In the genomic region with DNA sequence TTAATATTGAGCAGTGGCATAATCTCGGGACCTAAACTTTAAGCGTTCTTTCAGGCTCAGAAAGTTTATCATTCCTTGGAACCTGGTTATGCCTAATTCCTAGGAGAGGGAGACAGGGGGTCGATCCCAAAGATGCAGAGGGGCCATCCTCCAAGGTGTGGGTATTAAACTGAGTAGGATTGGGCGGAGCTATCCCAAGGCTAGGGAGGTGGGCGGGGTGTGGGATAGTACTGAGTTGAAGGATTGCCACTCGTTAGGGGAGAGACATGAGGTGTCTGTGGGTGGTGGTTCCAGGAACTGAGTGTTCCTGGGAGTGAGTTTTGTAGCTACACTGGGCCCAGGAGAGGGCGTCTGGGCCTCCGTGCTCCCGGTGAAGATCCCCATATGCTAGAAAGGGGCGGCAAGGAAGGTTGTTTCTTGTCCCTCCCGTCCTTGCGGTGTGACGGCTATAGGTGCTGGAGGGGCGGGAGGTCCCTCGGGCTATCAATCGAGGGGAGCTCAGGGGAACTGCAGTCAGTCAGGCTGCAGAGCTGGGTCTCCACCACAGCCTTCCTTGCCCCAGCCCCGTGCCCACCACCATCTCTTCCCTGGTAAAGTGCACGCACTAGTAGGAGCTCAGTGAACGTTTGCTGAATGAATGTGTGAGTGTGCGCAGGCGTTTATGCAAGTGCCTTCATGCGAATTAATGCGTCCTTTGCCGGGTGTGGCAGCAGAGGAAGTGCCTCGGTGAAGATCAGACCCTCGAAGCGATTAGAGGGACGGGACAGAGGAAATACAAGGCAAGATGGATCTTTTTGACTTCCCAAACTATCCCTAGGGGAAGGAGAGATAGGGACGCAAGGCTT, we compare ENCODE assay signal across 13 cellular contexts. TPM values are rescaled to one million over a fixed set of nuclear protein-coding genes. Genes with fewer than 3 reads are reported as not detected.
A peak's percentile ranks its signal among the peaks of the same experiment; 100 is the strongest.
DNase-seq lines count a peak whose midpoint lies in the region; ATAC-seq, FAIRE-seq and TF ChIP-seq lines count a peak whose summit lies in the region.
"Had no signal": no experiment of that assay in that cellular context is flagged by ENCODE, and none has a peak within 500 bp of the region (broad histone marks: within the 10 kb centered on the region; RNA-seq: fewer than 3 reads in every experiment).

No MANE protein-coding gene starts in this region.

- peak; percentile 8 for DNase-seq in activated naive CD4-positive, alpha-beta T cell treated with Interleukin-2 at 50 U/mL for 16 hours
- DNase-seq in activated naive CD4-positive, alpha-beta T cell treated with anti-CD3 and anti-CD28 coated beads, Interleukin-2, amount 50 U/mL, for 72 hours (ENCODE audit: low spot score in 2 of 2) = no peak
- DNase-seq in OCI-M1 (lab: John Stamatoyannopoulos, UW) (peak; percentile 86), endothelial cell of umbilical vein (ENCODE audit: low read depth, low spot score) (no peak), NCI-H446 treated with DMSO at 0.1 percent for 48 hours (lab: John Stamatoyannopoulos, UW) (no peak), kidney (no peak)
- peak in 1 of 2 donors; percentile 54 for DNase-seq in stimulated activated effector memory CD8-positive, alpha-beta T cell treated with anti-CD3 and anti-CD28 coated beads, Interleukin-12 subunit alpha, Interleukin-12 subunit beta, amount 100 ng/mL, for 72 hours (ENCODE audit: low spot score in 2 of 2)
- DNase-seq: small intestine; stimulated activated naive CD4-positive, alpha-beta T cell treated with Interleukin-2 at 50 U/mL for 16 hours had no signal

- no peak overlapping the region for H3K4me2 ChIP-seq in endothelial cell of umbilical vein (ENCODE audit: insufficient read depth, low read length)

- H3K9ac ChIP-seq in endothelial cell of umbilical vein (replicated peaks; ENCODE audit: extremely low read depth, insufficient read depth, low read length) = no peak overlapping the region
- no peak overlapping the region for H3K9ac ChIP-seq in kidney (ENCODE audit: low read length in 2 of 2)

- H3K36me3 ChIP-seq in endothelial cell of umbilical vein (ENCODE audit: control insufficient read depth in 2 of 2, extremely low read depth in 1 of 2, insufficient read depth in 2 of 2, low read length in 2 of 2) (no peaks in the 10 kb centered on the region), kidney (ENCODE audit: control insufficient read depth in 1 of 2, insufficient read depth in 2 of 2, low read length in 2 of 2) (no peaks in the 10 kb centered on the region)

- H3K9me3 ChIP-seq in endothelial cell of umbilical vein (replicated peaks; ENCODE audit: control insufficient read depth, insufficient read depth, low read length) (no peaks in the 10 kb centered on the region), kidney (ENCODE audit: control insufficient read depth in 1 of 2, low read length in 2 of 2) (no peaks in the 10 kb centered on the region)

- TF ChIP-seq CTCF in endothelial cell of umbilical vein (IDR thresholded peaks at IDR 0.05; ENCODE audit: extremely low read depth in 1 of 2, insufficient read depth in 1 of 2, low read depth in 1 of 2, low read length in 2 of 2) (no peak), kidney (IDR thresholded peaks at IDR 0.05; ENCODE audit: borderline replicate concordance, extremely low read depth, insufficient read depth) (no peak)

- H3K4me1 ChIP-seq in endothelial cell of umbilical vein (ENCODE audit: control insufficient read depth, extremely low read depth, insufficient read depth, low read length) = peaks cover 3% of the 10 kb centered on the region
- peaks cover 0 to 4% of the 10 kb centered on the region in 2 donors for H3K4me1 ChIP-seq in kidney (ENCODE audit: control insufficient read depth in 1 of 2, insufficient read depth in 1 of 2, low read depth in 1 of 2, low read length in 2 of 2)

- H3K9me3 Mint-ChIP-seq in activated naive CD4-positive, alpha-beta T cell treated with anti-CD3 and anti-CD28 coated beads, Interleukin-2, amount 50 U/mL, for 72 hours = no peaks in the 10 kb centered on the region
- no peaks in the 10 kb centered on the region for H3K9me3 Mint-ChIP-seq in stimulated activated effector memory CD8-positive, alpha-beta T cell treated with anti-CD3 and anti-CD28 coated beads, Interleukin-12 subunit alpha, Interleukin-12 subunit beta, amount 100 ng/mL, for 72 hours

- dilution Hi-C loops in endothelial cell of umbilical vein (cut with MboI; ENCODE audit: extremely low pct_ligation_motif_present, low sequenced_read_pairs) = no loop called here

- no peak overlapping the region for H3K27ac Mint-ChIP-seq in activated naive CD4-positive, alpha-beta T cell treated with anti-CD3 and anti-CD28 coated beads, Interleukin-2, amount 50 U/mL, for 72 hours
- H3K27ac Mint-ChIP-seq in stimulated activated effector memory CD8-positive, alpha-beta T cell treated with anti-CD3 and anti-CD28 coated beads, Interleukin-12 subunit alpha, Interleukin-12 subunit beta, amount 100 ng/mL, for 72 hours = no peak overlapping the region

- no peaks in the 10 kb centered on the region for H3K79me2 ChIP-seq in endothelial cell of umbilical vein (ENCODE audit: control insufficient read depth, insufficient read depth, low read length)

- no peaks in the 10 kb centered on the region for H4K20me1 ChIP-seq in endothelial cell of umbilical vein (replicated peaks; ENCODE audit: control insufficient read depth, extremely low read depth, insufficient read depth, low read length)

- H3K36me3 Mint-ChIP-seq in activated naive CD4-positive, alpha-beta T cell treated with anti-CD3 and anti-CD28 coated beads, Interleukin-2, amount 50 U/mL, for 72 hours = peaks cover 5 to 13% of the 10 kb centered on the region in 2 donors
- peaks cover 6% of the 10 kb centered on the region for H3K36me3 Mint-ChIP-seq in stimulated activated effector memory CD8-positive, alpha-beta T cell treated with anti-CD3 and anti-CD28 coated beads, Interleukin-12 subunit alpha, Interleukin-12 subunit beta, amount 100 ng/mL, for 72 hours

- no peak for ATAC-seq in activated naive CD4-positive, alpha-beta T cell treated with anti-CD3 and anti-CD28 coated beads, Interleukin-2, amount 50 U/mL, for 72 hours
- ATAC-seq in stimulated activated effector memory CD8-positive, alpha-beta T cell treated with anti-CD3 and anti-CD28 coated beads, Interleukin-12 subunit alpha, Interleukin-12 subunit beta, amount 100 ng/mL, for 72 hours = peak; percentile 12
- ATAC-seq in GM21447 (IDR thresholded peaks at IDR 0.05; ENCODE audit: unreplicated experiment) = no peak

- FAIRE-seq in endothelial cell of umbilical vein (lab: Jason Lieb, UNC) (no peak), kidney (lab: Jason Lieb, UNC) (no peak)
- FAIRE-seq: small intestine had no signal

- H3K27ac ChIP-seq in endothelial cell of umbilical vein (ENCODE audit: insufficient read depth, low read depth, low read length) (no peak overlapping the region), kidney (ENCODE audit: low read depth in 2 of 2, low read length in 2 of 2) (no peak overlapping the region)

- H3K4me3 ChIP-seq in endothelial cell of umbilical vein (replicated peaks in 1 of 3; ENCODE audit: insufficient read depth in 1 of 3, low read depth in 1 of 3, low read length in 3 of 3) (no peak overlapping the region), kidney (ENCODE audit: low read length in 2 of 2) (no peak overlapping the region)

- no peaks in the 10 kb centered on the region for H3K9me1 ChIP-seq in endothelial cell of umbilical vein (replicated peaks; ENCODE audit: control insufficient read depth, extremely low read depth, insufficient read depth, low read length)

- no peak for TF ChIP-seq POLR2A in endothelial cell of umbilical vein (IDR thresholded peaks at IDR 0.05; ENCODE audit: low read depth, low read length)

- H3K27me3 ChIP-seq in endothelial cell of umbilical vein (ENCODE audit: control insufficient read depth in 2 of 2, insufficient read depth in 2 of 2, low read length in 2 of 2) = peaks cover 91 to 99% of the 10 kb centered on the region in 2 experiments

- BruUV-seq in endothelial cell of umbilical vein (replicated peaks; lab: Mats Ljungman, UMichigan) = no TSS peak

- H3K4me1 Mint-ChIP-seq in stimulated activated effector memory CD8-positive, alpha-beta T cell treated with anti-CD3 and anti-CD28 coated beads, Interleukin-12 subunit alpha, Interleukin-12 subunit beta, amount 100 ng/mL, for 72 hours = peaks cover 67% of the 10 kb centered on the region

- peak overlapping the region; percentile 20 for H3K4me3 Mint-ChIP-seq in stimulated activated effector memory CD8-positive, alpha-beta T cell treated with anti-CD3 and anti-CD28 coated beads, Interleukin-12 subunit alpha, Interleukin-12 subunit beta, amount 100 ng/mL, for 72 hours

- intact Hi-C loops in endothelial cell of umbilical vein (cut with micrococcal nuclease) (no loop called here), kidney (cut with DNase I) (no loop called here)

- POLR2A ChIA-PET in endothelial cell of umbilical vein (lab: Charles Lee) = no interaction called here

- CTCF ChIA-PET in endothelial cell of umbilical vein (lab: Charles Lee) = interaction anchor here (1.3 kb wide), 1 partner anchor 9 kb away, joined by 11 read pairs; the partner anchor contains the start of gene BUB3

- H2AFZ ChIP-seq in endothelial cell of umbilical vein (ENCODE audit: low read depth, low read length) = no peak overlapping the region

RNA-seq across cellular contexts. Expression of gene HMX2, which starts 3.0 kb away (rescaled TPM):
- under 1 TPM; 0.18 to 0.60 TPM for total RNA-seq in activated naive CD4-positive, alpha-beta T cell treated with anti-CD3 and anti-CD28 coated beads, Interleukin-2, amount 50 U/mL, for 72 hours
- total RNA-seq in endothelial cell of umbilical vein (not detected in 2 replicates), kidney (0.25 TPM)
- polyA plus RNA-seq in endothelial cell of umbilical vein (not detected in 2 replicates), kidney (ENCODE audit: insufficient read depth, low read depth, low replicate concordance) (4.0 TPM)
- polyA plus RNA-seq in endothelial cell of umbilical vein (2011; cell fraction: cytosol; rRNA removed) = not detected in 2 replicates
- polyA plus RNA-seq in endothelial cell of umbilical vein (2011; cell fraction: nucleus; rRNA removed) = not detected in 2 replicates
- polyA plus RNA-seq in endothelial cell of umbilical vein (2012) = not detected in 2 replicates
- polyA minus RNA-seq in endothelial cell of umbilical vein = not detected in 2 replicates
- not detected for polyA minus RNA-seq in endothelial cell of umbilical vein (2011; cell fraction: cytosol; rRNA and poly(A)+ RNA removed)
- not detected in 2 replicates for polyA minus RNA-seq in endothelial cell of umbilical vein (2011; cell fraction: nucleus; rRNA and poly(A)+ RNA removed)
- total RNA-seq: activated CD8-positive, alpha-beta memory T cell treated with anti-CD3 and anti-CD28 coated beads for 36 hours; LHCN-M2; liver had no signal
- polyA plus RNA-seq: liver had no signal

RNA-seq across cellular contexts. Expression of gene HMX3, which starts 9.1 kb away (rescaled TPM):
- total RNA-seq in activated naive CD4-positive, alpha-beta T cell treated with anti-CD3 and anti-CD28 coated beads, Interleukin-2, amount 50 U/mL, for 72 hours = under 1 TPM in 1 of 2 donors, not detected in 1; 0.20 TPM
- total RNA-seq in endothelial cell of umbilical vein = not detected in 2 replicates
- not detected in 2 replicates for polyA plus RNA-seq in endothelial cell of umbilical vein
- polyA plus RNA-seq in endothelial cell of umbilical vein (2011; cell fraction: cytosol; rRNA removed) = not detected in 2 replicates
- polyA plus RNA-seq in endothelial cell of umbilical vein (2011; cell fraction: nucleus; rRNA removed) = not detected in 2 replicates
- not detected in 2 replicates for polyA plus RNA-seq in endothelial cell of umbilical vein (2012)
- polyA minus RNA-seq in endothelial cell of umbilical vein = 0.17 TPM in 1 of 2 replicates, not detected in the other
- polyA minus RNA-seq in endothelial cell of umbilical vein (2011; cell fraction: cytosol; rRNA and poly(A)+ RNA removed) = not detected
- not detected in 2 replicates for polyA minus RNA-seq in endothelial cell of umbilical vein (2011; cell fraction: nucleus; rRNA and poly(A)+ RNA removed)
- total RNA-seq in kidney = not detected
- polyA plus RNA-seq in kidney (ENCODE audit: insufficient read depth, low read depth, low replicate concordance) = not detected
- total RNA-seq: LHCN-M2, liver had no signal
- polyA plus RNA-seq: liver had no signal

RNA-seq across cellular contexts. Expression of gene BUB3, which starts 9.3 kb away (rescaled TPM):
- total RNA-seq in activated naive CD4-positive, alpha-beta T cell treated with anti-CD3 and anti-CD28 coated beads, Interleukin-2, amount 50 U/mL, for 72 hours = 100 to 1,000 TPM; 215 to 332 TPM
- total RNA-seq in endothelial cell of umbilical vein (178 and 193 TPM in 2 replicates), kidney (60.8 TPM)
- polyA plus RNA-seq in endothelial cell of umbilical vein (128 and 156 TPM in 2 replicates), kidney (ENCODE audit: insufficient read depth, low read depth, low replicate concordance) (49.0 TPM)
- 168 and 174 TPM in 2 replicates for polyA plus RNA-seq in endothelial cell of umbilical vein (2011; cell fraction: cytosol; rRNA removed)
- polyA plus RNA-seq in endothelial cell of umbilical vein (2011; cell fraction: nucleus; rRNA removed) = 230 and 247 TPM in 2 replicates
- 143 and 224 TPM in 2 replicates for polyA plus RNA-seq in endothelial cell of umbilical vein (2012)
- polyA minus RNA-seq in endothelial cell of umbilical vein = 238 and 313 TPM in 2 replicates
- 207 TPM for polyA minus RNA-seq in endothelial cell of umbilical vein (2011; cell fraction: cytosol; rRNA and poly(A)+ RNA removed)
- polyA minus RNA-seq in endothelial cell of umbilical vein (2011; cell fraction: nucleus; rRNA and poly(A)+ RNA removed) = 170 and 216 TPM in 2 replicates

Comparison
In these comparisons a context has a peak if more than half of its experiments do, and no peak if none do; other contexts are left out.
1. DNase-seq: peak in activated naive CD4-positive, alpha-beta T cell treated with Interleukin-2 at 50 U/mL for 16 hours (single experiment) and OCI-M1 (single experiment); none in activated naive CD4-positive, alpha-beta T cell treated with anti-CD3 and anti-CD28 coated beads, Interleukin-2, amount 50 U/mL, for 72 hours (0 of 2), endothelial cell of umbilical vein (single experiment), NCI-H446 treated with DMSO at 0.1 percent for 48 hours (single experiment) and kidney (single experiment).